In the genomic region with DNA sequence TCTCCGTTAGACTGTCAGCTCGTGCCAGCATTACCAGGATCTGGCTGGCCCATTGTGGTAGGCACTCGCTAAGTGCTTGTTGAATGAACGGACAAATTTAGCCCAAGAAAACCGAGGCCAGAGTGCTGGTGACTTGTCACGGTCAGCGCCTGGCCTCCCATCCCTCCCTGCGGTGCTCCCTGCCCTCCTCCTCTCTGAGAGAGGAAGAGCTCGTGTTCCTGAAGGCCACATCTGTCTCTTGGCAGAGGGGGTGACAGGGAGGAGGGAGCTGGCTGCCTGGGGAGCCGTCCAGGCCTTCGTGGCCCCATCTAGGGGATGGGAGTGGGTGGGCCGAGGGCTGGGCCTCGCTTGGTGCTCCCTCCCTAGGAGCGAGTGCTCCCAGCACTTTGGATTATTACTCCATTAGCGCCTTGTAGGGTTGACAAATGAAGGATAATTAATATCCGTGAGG, we compare ENCODE assay signal across 14 cellular contexts. TPM values are rescaled to one million over a fixed set of nuclear protein-coding genes. Genes with fewer than 3 reads are reported as not detected.
"Had no signal": no experiment of that assay in that cellular context is flagged by ENCODE, and none has a peak within 500 bp of the region (broad histone marks: within the 10 kb centered on the region; RNA-seq: fewer than 3 reads in every experiment).

No MANE protein-coding gene starts in this region.

- H3K27me3 ChIP-seq: vagina had no signal

- H3K9me3 Mint-ChIP-seq: activated CD4-positive, alpha-beta T cell treated with anti-CD3 and anti-CD28 coated beads, Interleukin-2, amount 10 ng/mL, durations not matched to agents 7 days and 5 days; effector memory CD8-positive, alpha-beta T cell; natural killer cell; T-helper 1 cell treated with Interleukin-12 subunit alpha and Interleukin-12 subunit beta and Interleukin-4 antibody, amounts not matched to agents 30 μg/mL and 1 μg/mL, for 36 hours had no signal

- H3K27ac ChIP-seq: tibial artery, vagina had no signal

- H3K9me3 ChIP-seq: tibial artery, vagina had no signal

- H3K4me1 Mint-ChIP-seq: activated CD4-positive, alpha-beta T cell treated with anti-CD3 and anti-CD28 coated beads, Interleukin-2, amount 10 ng/mL, durations not matched to agents 7 days and 5 days; natural killer cell had no signal

- ATAC-seq: activated CD4-positive, CD25-positive, alpha-beta regulatory T cell treated with anti-CD3 and anti-CD28 coated beads, Interleukin-2, amount 50 U/mL, for 24 hours; activated CD8-positive, alpha-beta T cell treated with anti-CD3 and anti-CD28 coated beads, Interleukin-2, amount 10 ng/mL, durations not matched to agents 7 days and 5 days; effector memory CD8-positive, alpha-beta T cell; natural killer cell had no signal

- H3K4me3 Mint-ChIP-seq: activated CD4-positive, alpha-beta T cell treated with anti-CD3 and anti-CD28 coated beads, Interleukin-2, amount 10 ng/mL, durations not matched to agents 7 days and 5 days; activated CD8-positive, alpha-beta T cell treated with anti-CD3 and anti-CD28 coated beads, Interleukin-2, amount 10 ng/mL, durations not matched to agents 7 days and 5 days; activated naive CD8-positive, alpha-beta T cell; effector memory CD8-positive, alpha-beta T cell; natural killer cell; T-helper 1 cell treated with Interleukin-12 subunit alpha and Interleukin-12 subunit beta and Interleukin-4 antibody, amounts not matched to agents 30 μg/mL and 1 μg/mL, for 36 hours had no signal

- H3K36me3 Mint-ChIP-seq: activated naive CD8-positive, alpha-beta T cell; natural killer cell had no signal

- H3K36me3 ChIP-seq: tibial artery, vagina had no signal

- H3K4me3 ChIP-seq: tibial artery, vagina had no signal

- DNase-seq: activated CD4-positive, alpha-beta T cell treated with anti-CD3 and anti-CD28 coated beads, Interleukin-2, amount 10 ng/mL, durations not matched to agents 7 days and 5 days; activated CD8-positive, alpha-beta memory T cell treated with anti-CD3 and anti-CD28 coated beads, Interleukin-2, amount 50 U/mL, for 4 hours; activated CD8-positive, alpha-beta T cell treated with anti-CD3 and anti-CD28 coated beads, Interleukin-2, amount 10 ng/mL, durations not matched to agents 7 days and 5 days; amniotic stem cell; effector memory CD8-positive, alpha-beta T cell; natural killer cell; nucleus accumbens; stimulated activated naive CD4-positive, alpha-beta T cell had no signal

- H3K27ac Mint-ChIP-seq: activated CD4-positive, alpha-beta T cell treated with anti-CD3 and anti-CD28 coated beads, Interleukin-2, amount 10 ng/mL, durations not matched to agents 7 days and 5 days; activated CD8-positive, alpha-beta T cell treated with anti-CD3 and anti-CD28 coated beads, Interleukin-2, amount 10 ng/mL, durations not matched to agents 7 days and 5 days; activated naive CD8-positive, alpha-beta T cell; effector memory CD8-positive, alpha-beta T cell; natural killer cell; T-helper 1 cell treated with Interleukin-12 subunit alpha and Interleukin-12 subunit beta and Interleukin-4 antibody, amounts not matched to agents 30 μg/mL and 1 μg/mL, for 36 hours had no signal

- H3K4me1 ChIP-seq: tibial artery, vagina had no signal

- H3K27me3 Mint-ChIP-seq: activated CD4-positive, alpha-beta T cell treated with anti-CD3 and anti-CD28 coated beads, Interleukin-2, amount 10 ng/mL, durations not matched to agents 7 days and 5 days; activated naive CD8-positive, alpha-beta T cell had no signal

RNA-seq across cellular contexts. Expression of a gene that starts 36.8 kb away (rescaled TPM):
- total RNA-seq: activated CD4-positive, alpha-beta T cell treated with anti-CD3 and anti-CD28 coated beads, Interleukin-2, amount 10 ng/mL, durations not matched to agents 7 days and 5 days; dermis microvascular lymphatic vessel endothelial cell; vagina had no signal
